ENCODE assay signal across 7 cellular contexts in genomic region chr5:138339464-138339863, GRCh38. TPM values are rescaled to one million over a fixed set of nuclear protein-coding genes. Genes with fewer than 3 reads are reported as not detected.
DNase-seq lines count a peak whose midpoint lies in the region; ATAC-seq and TF ChIP-seq lines count a peak whose summit lies in the region.

No MANE protein-coding gene starts in this region.

- intact Hi-C loops in right cardiac atrium (cut with DNase I) (no loop called here), stomach (cut with DNase I; ENCODE audit: low total_unique reads) (no loop called here), sciatic nerve (cut with DNase I) (no loop called here)

- H3K27ac ChIP-seq in HUES6 (ENCODE audit: low read depth, low read length) (peak overlapping the region; percentile 63; the same call in 1 of the 2 replicates), right cardiac atrium (ENCODE audit: low read length) (peak overlapping the region; percentile 53), stomach (peak overlapping the region in 4 of 5 donors; percentile 94 to 98 (median 97))

- WGBS in right cardiac atrium, result 50% methylated on average over 2 of the region's 2 CpGs
- WGBS in stomach, 5 donors, result 44 to 58% (median 50%) methylated on average over 2 of the region's 2 CpGs

- H3K4me3 ChIP-seq in HUES6 (ENCODE audit: low read depth, low read length) (peak overlapping the region; percentile 73), WI38 (ENCODE audit: low read depth, low read length) (peak overlapping the region; percentile 94), right cardiac atrium (ENCODE audit: low read length) (peak overlapping the region; percentile 96), stomach (peak overlapping the region; percentile 83 to 96 (median 92))

- H3K36me3 ChIP-seq in HUES6 (ENCODE audit: control insufficient read depth, insufficient read depth, low read length) (peaks cover 41% of the 10 kb centered on the region), stomach (peaks cover 11 to 36% (median 35%) of the 10 kb centered on the region in 4 donors)

- H3K27me3 ChIP-seq in HUES6 (ENCODE audit: control insufficient read depth, insufficient read depth, low read length), result no peaks in the 10 kb centered on the region
- H3K27me3 ChIP-seq in right cardiac atrium (ENCODE audit: control insufficient read depth, insufficient read depth), result no peaks in the 10 kb centered on the region
- no peaks in the 10 kb centered on the region for H3K27me3 ChIP-seq in stomach

- TF ChIP-seq EP300 in stomach (IDR thresholded peaks at IDR 0.05), result no peak

- DNase-seq in right cardiac atrium (no peak), stomach (no peak), sciatic nerve (ENCODE audit: low spot score) (no peak)

- no peak for TF ChIP-seq POLR2A in stomach (IDR thresholded peaks at IDR 0.05)

- peak overlapping the region; percentile 90 for H3K9ac ChIP-seq in HUES6 (ENCODE audit: low read length)

- H3K4me1 ChIP-seq in HUES6 (ENCODE audit: control insufficient read depth, insufficient read depth, low read length), result peaks cover 15% of the 10 kb centered on the region; the same call in 1 of the 2 replicates
- peaks cover 2% of the 10 kb centered on the region for H3K4me1 ChIP-seq in right cardiac atrium (ENCODE audit: control insufficient read depth, insufficient read depth, low read length)
- peaks cover 27 to 55% (median 32%) of the 10 kb centered on the region in 4 donors for H3K4me1 ChIP-seq in stomach

- H3K9me3 ChIP-seq in HUES6 (ENCODE audit: control insufficient read depth, insufficient read depth, low read depth, low read length) (no peaks in the 10 kb centered on the region), right cardiac atrium (ENCODE audit: control insufficient read depth, low read length) (no peaks in the 10 kb centered on the region), stomach (no peaks in the 10 kb centered on the region)

- TF ChIP-seq CTCF in WI38 (IDR thresholded peaks at IDR 0.05; ENCODE audit: low read depth, low read length), result no peak
- no peak for TF ChIP-seq CTCF in stomach (IDR thresholded peaks at IDR 0.05)

- ATAC-seq in right cardiac atrium (no peak), HG02885 (IDR thresholded peaks at IDR 0.05; ENCODE audit: poor library complexity, unreplicated experiment) (no peak), HG03039 (IDR thresholded peaks at IDR 0.05; ENCODE audit: unreplicated experiment) (no peak), sciatic nerve (no peak)

RNA-seq across cellular contexts. Expression of gene FAM53C, which starts 1.4 kb away (rescaled TPM):
- total RNA-seq in right cardiac atrium (10 to 100 TPM; 20.2 to 25.0 (median 22.8) TPM), stomach (10 to 100 TPM in 4 of 5 donors, under 1 TPM in 1; 0.29 to 43.3 (median 26.8) TPM), sciatic nerve (25.6 TPM)
- polyA plus RNA-seq in right cardiac atrium (16.9 TPM), stomach (10 to 100 TPM in 1 of 3 donors, 1 to 10 TPM in 2; 7.0 to 13.4 (median 8.7) TPM)

RNA-seq across cellular contexts. Expression of gene CDC25C, which starts 7.9 kb away (rescaled TPM):
- total RNA-seq in right cardiac atrium (under 1 TPM in 2 of 4 donors, not detected in 2; 0.26 to 0.29 TPM), stomach (1 to 10 TPM in 2 of 5 donors, not detected in 3; 2.9 to 4.1 TPM), sciatic nerve (not detected)
- polyA plus RNA-seq in right cardiac atrium (not detected), stomach (1 to 10 TPM in 1 of 3 donors, under 1 TPM in 2; 0.75 to 2.1 (median 0.92) TPM)

RNA-seq across cellular contexts. Expression of gene KDM3B, which starts 13.0 kb away (rescaled TPM):
- total RNA-seq in right cardiac atrium, result 10 to 100 TPM; 44.9 to 56.3 (median 47.5) TPM
- 22.8 TPM for polyA plus RNA-seq in right cardiac atrium
- total RNA-seq in stomach, result 100 to 1,000 TPM in 1 of 5 donors, 10 to 100 TPM in 4; 47.1 to 107 (median 62.6) TPM
- 10 to 100 TPM; 12.6 to 20.8 (median 15.6) TPM for polyA plus RNA-seq in stomach
- total RNA-seq in sciatic nerve, result 73.7 TPM
